10 cellular contexts compared by ENCODE assay signal in the genomic region with DNA sequence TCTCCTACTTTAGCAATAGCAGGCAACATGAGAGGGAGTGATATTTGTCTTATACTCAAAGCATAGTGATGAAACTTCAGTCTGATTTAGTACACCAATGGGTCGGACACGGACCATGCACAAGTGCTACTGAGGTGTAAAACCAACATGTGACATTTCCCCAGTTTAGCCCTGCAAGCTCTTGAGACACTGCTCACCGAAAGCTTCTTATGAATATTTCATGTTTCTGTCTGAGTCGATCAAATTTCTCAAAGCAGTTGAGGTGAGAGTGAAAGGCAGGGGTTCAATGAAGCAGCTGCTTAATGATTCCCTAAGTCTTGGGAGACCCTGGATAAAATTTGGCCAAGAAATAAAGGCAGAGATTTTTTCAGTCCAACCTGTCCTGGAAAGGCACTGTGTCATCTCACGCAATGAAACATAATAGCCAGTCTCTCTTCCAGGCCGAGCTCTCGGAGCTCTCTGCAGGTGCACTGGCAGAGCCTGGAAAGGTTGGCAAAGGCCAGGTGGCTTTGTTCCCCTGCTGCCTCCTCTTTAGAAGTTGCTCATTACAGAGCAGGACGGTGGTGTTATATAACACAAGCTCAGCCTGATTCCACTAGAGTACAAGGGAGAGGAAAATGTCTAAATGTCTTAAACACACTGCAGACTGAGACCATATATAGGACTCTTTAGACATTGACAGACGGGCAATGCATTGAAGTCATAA. TPM values are rescaled to one million over a fixed set of nuclear protein-coding genes. Genes with fewer than 3 reads are reported as not detected.
DNase-seq lines count a peak whose midpoint lies in the region; ATAC-seq and TF ChIP-seq lines count a peak whose summit lies in the region.
"Had no signal": no experiment of that assay in that cellular context is flagged by ENCODE, and none has a peak within 500 bp of the region (broad histone marks: within the 10 kb centered on the region; RNA-seq: fewer than 3 reads in every experiment).

No MANE protein-coding gene starts in this region.

- CTCF ChIA-PET in WTC11 (lab: Charles Lee) = interaction anchor here (1.0 to 2.1 kb wide), 4 partner anchors 12 to 73 kb away, joined by 3 to 18 read pairs (median 4); no protein-coding TSS in a partner anchor

- H3K4me1 Mint-ChIP-seq in WTC11 = peaks cover 56% of the 10 kb centered on the region

- H3K27ac ChIP-seq in left lung = no peak overlapping the region
- H3K27ac ChIP-seq in tibial artery = no peak overlapping the region
- H3K27ac ChIP-seq: neutrophil had no signal

- DNase-seq in left lung (no peak), tibial artery (no peak), H7 (no peak), WTC11 (ENCODE audit: low spot score) (no peak), NCI-H510A treated with DMSO at 0.1 percent for 48 hours (lab: John Stamatoyannopoulos, UW) (no peak)
- DNase-seq: NCI-H748 treated with DMSO at 0.1 percent for 48 hours had no signal

- no peak overlapping the region for H3K27ac Mint-ChIP-seq in WTC11

- no peaks in the 10 kb centered on the region for H3K36me3 ChIP-seq in left lung
- H3K36me3 ChIP-seq in tibial artery = no peaks in the 10 kb centered on the region
- H3K36me3 ChIP-seq in H7 (replicated peaks; ENCODE audit: control insufficient read depth, insufficient read depth, low read length) = no peaks in the 10 kb centered on the region
- H3K36me3 ChIP-seq: neutrophil had no signal

- H3K4me1 ChIP-seq in left lung = no peaks in the 10 kb centered on the region
- peaks cover 0 to 12% (median 5%) of the 10 kb centered on the region in 4 donors for H3K4me1 ChIP-seq in tibial artery

- H3K27me3 ChIP-seq in left lung (no peaks in the 10 kb centered on the region), tibial artery (no peaks in the 10 kb centered on the region), H7 (ENCODE audit: control insufficient read depth, insufficient read depth, low read length) (no peaks in the 10 kb centered on the region)
- H3K27me3 ChIP-seq: neutrophil had no signal

- ATAC-seq in GM18858 (IDR thresholded peaks at IDR 0.05; ENCODE audit: unreplicated experiment) = peak; percentile 98
- ATAC-seq in GM21786 (IDR thresholded peaks at IDR 0.05; ENCODE audit: unreplicated experiment) = peak; percentile 94
- ATAC-seq in HG03565 (IDR thresholded peaks at IDR 0.05; ENCODE audit: unreplicated experiment) = peak; percentile 96
- peak; percentile 60 for ATAC-seq in left lung
- no peak for ATAC-seq in WTC11

- H3K9me3 ChIP-seq in left lung (no peaks in the 10 kb centered on the region), tibial artery (no peaks in the 10 kb centered on the region)
- H3K9me3 ChIP-seq: neutrophil had no signal

- POLR2A ChIA-PET in WTC11 (lab: Charles Lee) = no interaction called here

- H3K4me3 Mint-ChIP-seq in WTC11 = no peak overlapping the region

- H3K9me3 Mint-ChIP-seq in WTC11 = 0 out of 2 replicates have a peak, but pooled peaks cover 3% of the 10 kb centered on the region

- intact Hi-C loops in left lung (cut with DNase I) (no loop called here), tibial artery (cut with DNase I; ENCODE audit: low total_unique reads) (no loop called here)

- no peaks in the 10 kb centered on the region; the same call in 1 of the 2 replicates for H3K27me3 Mint-ChIP-seq in WTC11 (ENCODE audit: low read depth)

- TF ChIP-seq CTCF in left lung (IDR thresholded peaks at IDR 0.05) (no peak), tibial artery (IDR thresholded peaks at IDR 0.05) (no peak), WTC11 (IDR thresholded peaks at IDR 0.05) (no peak)

- no peak overlapping the region for H3K4me3 ChIP-seq in left lung
- no peak overlapping the region for H3K4me3 ChIP-seq in tibial artery
- H3K4me3 ChIP-seq in H7 (ENCODE audit: insufficient read depth, low read depth, low read length) = no peak overlapping the region

- no peaks in the 10 kb centered on the region for H3K36me3 Mint-ChIP-seq in WTC11

TF ChIP-seq in WTC11, 78 proteins besides CTCF, POLR2A, EP300 and RAD21:
- no peak for TF ChIP-seq EMX1 (CRISPR knock-in tag; IDR thresholded peaks at IDR 0.05)

RNA-seq across cellular contexts. Expression of a gene that starts 33.9 kb away (rescaled TPM):
- 10 to 100 TPM; 49.0 to 50.7 TPM for total RNA-seq in left lung
- 68.9 and 69.8 TPM in 2 replicates for total RNA-seq in H7 (2014; rRNA removed; shearing (Covaris generic))
- total RNA-seq in WTC11 (2021) = 57.1 to 60.2 TPM (median 59.3 TPM) in 3 replicates

RNA-seq across cellular contexts. Expression of a gene that starts 50.5 kb away (rescaled TPM):
- total RNA-seq in left lung (10 to 100 TPM; 62.0 to 77.6 TPM), WTC11 (2021) (86.7 to 95.7 TPM (median 88.3 TPM) in 3 replicates)
- total RNA-seq in H7 (2014; rRNA removed; shearing (Covaris generic)) = 82.4 and 104 TPM in 2 replicates
